Comparison of ENCODE assay signal across 9 cellular contexts in the genomic region with DNA sequence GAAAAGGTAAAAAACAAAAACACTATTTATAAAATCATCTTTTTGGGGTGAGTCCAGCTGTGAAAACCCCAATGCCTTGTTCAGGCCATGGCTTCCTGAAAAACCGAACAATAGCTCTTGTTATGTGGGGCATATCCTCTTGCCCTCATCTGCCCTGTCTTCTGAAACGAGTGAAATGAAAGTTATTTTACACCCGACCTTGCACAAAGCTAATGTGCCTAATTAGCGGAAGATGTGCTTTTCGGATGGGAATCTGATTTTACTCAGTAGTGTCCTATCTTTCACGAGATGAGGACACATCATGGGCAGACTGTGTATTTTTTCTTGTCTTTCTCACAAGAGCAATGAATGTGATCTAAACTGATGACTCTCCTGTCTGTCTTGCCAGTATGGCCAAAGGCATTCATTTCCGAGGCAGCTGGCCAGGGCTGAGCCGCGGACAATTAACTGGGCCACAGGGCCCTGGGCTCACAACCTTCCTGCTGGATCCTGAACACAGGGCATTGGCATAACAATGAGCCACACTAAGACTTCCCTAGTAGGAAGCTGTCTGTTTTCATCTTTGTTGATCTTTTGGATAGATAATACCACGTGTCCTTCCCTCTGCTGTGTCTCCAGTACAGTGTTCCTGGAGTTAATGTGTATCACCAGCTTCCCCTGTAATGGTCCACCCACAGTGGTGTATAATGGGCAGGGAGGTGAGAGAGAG.
DNase-seq lines count a peak whose midpoint lies in the region; ATAC-seq, FAIRE-seq and TF ChIP-seq lines count a peak whose summit lies in the region.
"Had no signal": no experiment of that assay in that cellular context is flagged by ENCODE, and none has a peak within 500 bp of the region (broad histone marks: within the 10 kb centered on the region; RNA-seq: fewer than 3 reads in every experiment).

No MANE protein-coding gene starts in this region.

- in situ Hi-C loops in HepG2 (cut with HindIII; ENCODE audit: extremely low pct_ligation_motif_present, low pct_unique_long_range_greater_than_20kb), result loop anchor here (10.0 kb wide), 1 partner anchor 86 kb away; a partner anchor contains a TSS

- peak; percentile 72 for ATAC-seq in HepG2
- ATAC-seq in CD8-positive, alpha-beta T cell, result no peak

- no peaks in the 10 kb centered on the region for H4K20me1 ChIP-seq in HepG2 (ENCODE audit: insufficient read depth, low read length)

- H3K4me3 ChIP-seq in HepG2 (replicated peaks in 1 of 3; ENCODE audit: insufficient read depth in 1 of 3, low read depth in 2 of 3, low read length in 3 of 3), result peak overlapping the region; percentile 29 to 59 (median 46)
- no peak overlapping the region for H3K4me3 ChIP-seq in CD8-positive, alpha-beta T cell (ENCODE audit: low read depth, low read length)

- FAIRE-seq in HepG2 (lab: Jason Lieb, UNC), result no peak

- no peaks in the 10 kb centered on the region for H3K79me2 ChIP-seq in HepG2 (ENCODE audit: insufficient read depth, low read length)

- BruUV-seq in HepG2 (replicated peaks; lab: Mats Ljungman, UMichigan), result no TSS peak

- peaks cover 39% of the 10 kb centered on the region for H3K4me1 ChIP-seq in HepG2 (ENCODE audit: insufficient read depth, low read length)
- no peaks in the 10 kb centered on the region for H3K4me1 ChIP-seq in CD8-positive, alpha-beta T cell (ENCODE audit: insufficient read depth, low read length)

- H3K9me3 ChIP-seq in HepG2 (ENCODE audit: low read length), result no peaks in the 10 kb centered on the region
- H3K9me3 ChIP-seq in CD8-positive, alpha-beta T cell (ENCODE audit: low read length), result no peaks in the 10 kb centered on the region

- H3K36me3 Mint-ChIP-seq in CD8-positive, alpha-beta T cell, result no peaks in the 10 kb centered on the region
- H3K36me3 Mint-ChIP-seq: CD4-positive, CD25-positive, alpha-beta regulatory T cell had no signal

- H3K27ac Mint-ChIP-seq in CD8-positive, alpha-beta T cell, result no peak overlapping the region
- H3K27ac Mint-ChIP-seq: CD4-positive, CD25-positive, alpha-beta regulatory T cell had no signal

- DNase-seq in AG08395 (ENCODE audit: low spot score), result peak; percentile 14
- peak; percentile 96 for DNase-seq in NCI-H2029 (lab: John Stamatoyannopoulos, UW)
- DNase-seq in HepG2 (ENCODE audit: low spot score), result peak; percentile 63
- no peak for DNase-seq in CD8-positive, alpha-beta T cell
- DNase-seq in NCI-H1436 treated with DMSO at 0.1 percent for 48 hours (lab: John Stamatoyannopoulos, UW), result no peak
- DNase-seq in activated CD4-positive, alpha-beta T cell treated with anti-CD3 and anti-CD28 coated beads, Interleukin-2, amount 50 U/mL, for 48 hours, result no peak
- DNase-seq in CD1c-positive myeloid dendritic cell (ENCODE audit: extremely low spot score), result no peak
- DNase-seq: CD4-positive, CD25-positive, alpha-beta regulatory T cell had no signal

- no peaks in the 10 kb centered on the region for H3K27me3 ChIP-seq in HepG2 (ENCODE audit: control insufficient read depth in 1 of 2, insufficient read depth in 2 of 2, low read length in 2 of 2)
- no peaks in the 10 kb centered on the region for H3K27me3 ChIP-seq in CD8-positive, alpha-beta T cell (ENCODE audit: insufficient read depth, low read length)

- intact Hi-C loops in HepG2 (cut with micrococcal nuclease; ENCODE audit: unreplicated experiment), result loop anchor here (2.0 to 5.0 kb wide), 4 partner anchors 48 to 108 kb away; a partner anchor contains a TSS
- intact Hi-C loops in CD8-positive, alpha-beta T cell (cut with DNase I, micrococcal nuclease), result loop anchor here in 1 of 2 experiments (5.0 kb wide), 1 partner anchor 33 kb away; no protein-coding TSS in a partner anchor

- H3K4me2 ChIP-seq in HepG2 (ENCODE audit: low read depth, low read length), result peak overlapping the region; percentile 93

- no peak for TF ChIP-seq POLR2A in HepG2 (IDR thresholded peaks at IDR 0.05; ENCODE audit: insufficient read depth in 1 of 2, low read depth in 2 of 2, low read length in 2 of 2)

- H3K4me1 Mint-ChIP-seq in CD8-positive, alpha-beta T cell (ENCODE audit: low read depth), result peaks cover 9% of the 10 kb centered on the region
- H3K4me1 Mint-ChIP-seq: CD4-positive, CD25-positive, alpha-beta regulatory T cell had no signal

- no peaks in the 10 kb centered on the region for H3K9me3 Mint-ChIP-seq in CD8-positive, alpha-beta T cell
- H3K9me3 Mint-ChIP-seq: CD4-positive, CD25-positive, alpha-beta regulatory T cell had no signal

- no peaks in the 10 kb centered on the region for H3K27me3 Mint-ChIP-seq in CD8-positive, alpha-beta T cell (ENCODE audit: low read depth)

- TF ChIP-seq EP300 in HepG2 (IDR thresholded peaks at IDR 0.05; ENCODE audit: low read depth in 2 of 2, low read length in 2 of 2) (no peak; a peak in 1 of 4 replicates), HepG2 (CRISPR knock-in tag; IDR thresholded peaks at IDR 0.05; ENCODE audit: borderline replicate concordance) (no peak)

- no peak overlapping the region for H2AFZ ChIP-seq in HepG2 (ENCODE audit: low read length)

- 28% methylated on average over 7 of the region's 10 CpGs for WGBS in HepG2 (ENCODE audit: low lambda C conversion rate)

- H3K27ac ChIP-seq in cingulate gyrus (ENCODE audit: low read depth, low read length), result peak overlapping the region; percentile 49
- H3K27ac ChIP-seq in HepG2 (ENCODE audit: extremely low read length, insufficient read depth, low read length), result peak overlapping the region; percentile 43
- H3K27ac ChIP-seq in CD8-positive, alpha-beta T cell (ENCODE audit: low read depth, low read length), result no peak overlapping the region

- peak overlapping the region; percentile 11 for H3K9ac ChIP-seq in HepG2 (ENCODE audit: insufficient read depth, low read depth, low read length)

- no peak for TF ChIP-seq CTCF in HepG2 (CRISPR knock-in tag; IDR thresholded peaks at IDR 0.05)
- TF ChIP-seq CTCF in CD8-positive, alpha-beta T cell (IDR thresholded peaks at IDR 0.05), result no peak

- H3K36me3 ChIP-seq in HepG2 (replicated peaks in 1 of 2; ENCODE audit: control insufficient read depth in 1 of 2, insufficient read depth in 2 of 2, low read length in 2 of 2), result no peaks in the 10 kb centered on the region
- H3K36me3 ChIP-seq in CD8-positive, alpha-beta T cell (ENCODE audit: insufficient read depth, low read length), result no peaks in the 10 kb centered on the region

- TF ChIP-seq RAD21 in HepG2 (CRISPR knock-in tag; IDR thresholded peaks at IDR 0.05), result no peak

- POLR2A ChIA-PET in HepG2 (lab: Yijun Ruan, JAX), result interaction anchor here (0.7 to 3.4 kb wide), 17 partner anchors 9 to 88 kb away, joined by 3 to 33 read pairs (median 3); a partner anchor contains a TSS
- POLR2A ChIA-PET in CD8-positive, alpha-beta T cell (lab: Charles Lee), result interaction anchor here (1.0 to 1.5 kb wide), 2 partner anchors 10 to 82 kb away, joined by 3 to 4 read pairs; no protein-coding TSS in a partner anchor

- no peak overlapping the region for H3K4me3 Mint-ChIP-seq in CD8-positive, alpha-beta T cell
- H3K4me3 Mint-ChIP-seq: CD4-positive, CD25-positive, alpha-beta regulatory T cell had no signal

- CTCF ChIA-PET in HepG2 (lab: Yijun Ruan, JAX; ENCODE audit: low intra/inter-chr PET ratio, low total read pairs), result no interaction called here
- CTCF ChIA-PET in CD8-positive, alpha-beta T cell (lab: Charles Lee), result interaction anchor here (0.7 kb wide), 1 partner anchor 133 kb away, joined by 3 read pairs; no protein-coding TSS in a partner anchor

TF ChIP-seq in HepG2, 621 proteins besides CTCF, POLR2A, EP300 and RAD21 (continues in another document):
- TF ChIP-seq ZNF619 (CRISPR knock-in tag; IDR thresholded peaks at IDR 0.05) (0 out of 2 replicates have a peak, but pooled peaks have one; percentile 38), SMAD3 (CRISPR knock-in tag; IDR thresholded peaks at IDR 0.05) (no peak), HOXA3 (CRISPR knock-in tag; IDR thresholded peaks at IDR 0.05) (no peak), ZNF709 (CRISPR knock-in tag; IDR thresholded peaks at IDR 0.05) (no peak), HNRNPUL1 (IDR thresholded peaks at IDR 0.05; ENCODE audit: low read depth, low read length) (no peak), PHF8 (CRISPR knock-in tag; IDR thresholded peaks at IDR 0.05) (no peak), ZNF615 (CRISPR knock-in tag; IDR thresholded peaks at IDR 0.05; ENCODE audit: borderline replicate concordance) (no peak), PPARG (CRISPR knock-in tag; conservative IDR thresholded peaks at IDR 0.05) (peak; percentile 62), ZNF326 (CRISPR knock-in tag; IDR thresholded peaks at IDR 0.05; ENCODE audit: borderline replicate concordance) (no peak), FOXA1 (IDR thresholded peaks at IDR 0.05) (no peak), FOXA1 (CRISPR knock-in tag; IDR thresholded peaks at IDR 0.05) (peak; percentile 70)
- TF ChIP-seq, protein P1, sequence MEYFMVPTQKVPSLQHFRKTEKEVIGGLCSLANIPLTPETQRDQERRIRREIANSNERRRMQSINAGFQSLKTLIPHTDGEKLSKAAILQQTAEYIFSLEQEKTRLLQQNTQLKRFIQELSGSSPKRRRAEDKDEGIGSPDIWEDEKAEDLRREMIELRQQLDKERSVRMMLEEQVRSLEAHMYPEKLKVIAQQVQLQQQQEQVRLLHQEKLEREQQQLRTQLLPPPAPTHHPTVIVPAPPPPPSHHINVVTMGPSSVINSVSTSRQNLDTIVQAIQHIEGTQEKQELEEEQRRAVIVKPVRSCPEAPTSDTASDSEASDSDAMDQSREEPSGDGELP (IDR thresholded peaks at IDR 0.05; ENCODE audit: borderline replicate concordance, low read depth), result no peak
- TF ChIP-seq, protein P2, sequence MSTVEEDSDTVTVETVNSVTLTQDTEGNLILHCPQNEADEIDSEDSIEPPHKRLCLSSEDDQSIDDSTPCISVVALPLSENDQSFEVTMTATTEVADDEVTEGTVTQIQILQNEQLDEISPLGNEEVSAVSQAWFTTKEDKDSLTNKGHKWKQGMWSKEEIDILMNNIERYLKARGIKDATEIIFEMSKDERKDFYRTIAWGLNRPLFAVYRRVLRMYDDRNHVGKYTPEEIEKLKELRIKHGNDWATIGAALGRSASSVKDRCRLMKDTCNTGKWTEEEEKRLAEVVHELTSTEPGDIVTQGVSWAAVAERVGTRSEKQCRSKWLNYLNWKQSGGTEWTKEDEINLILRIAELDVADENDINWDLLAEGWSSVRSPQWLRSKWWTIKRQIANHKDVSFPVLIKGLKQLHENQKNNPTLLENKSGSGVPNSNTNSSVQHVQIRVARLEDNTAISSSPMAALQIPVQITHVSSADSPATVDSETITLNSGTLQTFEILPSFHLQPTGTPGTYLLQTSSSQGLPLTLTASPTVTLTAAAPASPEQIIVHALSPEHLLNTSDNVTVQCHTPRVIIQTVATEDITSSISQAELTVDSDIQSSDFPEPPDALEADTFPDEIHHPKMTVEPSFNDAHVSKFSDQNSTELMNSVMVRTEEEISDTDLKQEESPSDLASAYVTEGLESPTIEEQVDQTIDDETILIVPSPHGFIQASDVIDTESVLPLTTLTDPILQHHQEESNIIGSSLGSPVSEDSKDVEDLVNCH (CRISPR knock-in tag; IDR thresholded peaks at IDR 0.05), result no peak
- TF ChIP-seq, protein P3, sequence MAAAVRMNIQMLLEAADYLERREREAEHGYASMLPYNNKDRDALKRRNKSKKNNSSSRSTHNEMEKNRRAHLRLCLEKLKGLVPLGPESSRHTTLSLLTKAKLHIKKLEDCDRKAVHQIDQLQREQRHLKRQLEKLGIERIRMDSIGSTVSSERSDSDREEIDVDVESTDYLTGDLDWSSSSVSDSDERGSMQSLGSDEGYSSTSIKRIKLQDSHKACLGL (CRISPR knock-in tag; IDR thresholded peaks at IDR 0.05), result no peak

Comparison
In these comparisons a context has a peak if more than half of its experiments do, and no peak if none do; other contexts are left out.
1. DNase-seq: peak in AG08395 (single experiment), NCI-H2029 (single experiment) and HepG2 (single experiment); none in CD8-positive, alpha-beta T cell (0 of 7), NCI-H1436 treated with DMSO at 0.1 percent for 48 hours (single experiment), activated CD4-positive, alpha-beta T cell treated with anti-CD3 and anti-CD28 coated beads, Interleukin-2, amount 50 U/mL, for 48 hours (0 of 2) and CD1c-positive myeloid dendritic cell (single experiment).